ENCODE assay signal across 38 cellular contexts in the genomic region with DNA sequence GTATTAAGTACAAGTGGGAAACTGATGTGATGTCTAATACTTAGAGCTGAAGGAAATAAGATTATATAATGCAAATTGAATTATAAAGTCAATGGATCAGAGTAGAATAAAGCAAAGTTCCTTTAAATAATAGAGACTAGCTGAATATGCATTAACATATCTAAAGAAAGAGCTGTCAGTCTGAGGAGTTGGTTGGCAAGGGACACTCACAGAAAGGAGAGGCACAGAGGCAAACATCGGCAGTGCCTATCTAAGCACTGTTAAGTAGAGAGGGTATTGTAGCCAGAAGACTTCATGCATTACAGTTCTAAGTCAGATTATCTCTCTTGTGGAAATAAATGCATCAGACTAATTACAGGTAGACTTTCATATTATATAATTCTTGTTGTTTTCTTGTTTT. TPM values are rescaled to one million over a fixed set of nuclear protein-coding genes. Genes with fewer than 3 reads are reported as not detected.
"Had no signal": no experiment of that assay in that cellular context is flagged by ENCODE, and none has a peak within 500 bp of the region (broad histone marks: within the 10 kb centered on the region; RNA-seq: fewer than 3 reads in every experiment).

No MANE protein-coding gene starts in this region.

- H3K36me3 ChIP-seq: MG63 had no signal

- H3K27me3 ChIP-seq: MG63 had no signal

- DNase-seq: Karpas-422, Kasumi-1, MG63, MM.1S, MV-4-11, NCI-H1048, NCI-H1092, NCI-H1092 treated with DMSO at 0.1 percent for 48 hours, NCI-H1105, NCI-H1105 treated with DMSO at 0.1 percent for 48 hours, NCI-H1417, NCI-H1417 treated with DMSO at 0.1 percent for 48 hours, NCI-H1436, NCI-H1436 treated with DMSO at 0.1 percent for 48 hours, NCI-H146, NCI-H1694, NCI-H1694 treated with DMSO at 0.1 percent for 48 hours, NCI-H187, NCI-H187 treated with DMSO at 0.1 percent for 48 hours, NCI-H1930, NCI-H2029, NCI-H2029 treated with DMSO at 0.1 percent for 48 hours, NCI-H2081, NCI-H2081 treated with DMSO at 0.1 percent for 48 hours, NCI-H2107, NCI-H2171, NCI-H2171 treated with DMSO at 0.1 percent for 48 hours, NCI-H2227 treated with DMSO at 0.1 percent for 48 hours, NCI-H226, NCI-H345, NCI-H446, NCI-H446 treated with DMSO at 0.1 percent for 48 hours, NCI-H510A, NCI-H510A treated with DMSO at 0.1 percent for 48 hours, NCI-H524 had no signal

- H3K4me3 ChIP-seq: MG63 had no signal

RNA-seq across cellular contexts. Expression of a gene that starts 16.6 kb away (rescaled TPM):
- total RNA-seq: LHCN-M2, M059J, MCF 10A had no signal
